20 cellular contexts compared by ENCODE assay signal in genomic region chr9:36034911-36035490, GRCh38. TPM values are rescaled to one million over a fixed set of nuclear protein-coding genes. Genes with fewer than 3 reads are reported as not detected.
A peak's percentile ranks its signal among the peaks of the same experiment; 100 is the strongest.
DNase-seq lines count a peak whose midpoint lies in the region; ATAC-seq and TF ChIP-seq lines count a peak whose summit lies in the region.
"Had no signal": no experiment of that assay in that cellular context is flagged by ENCODE, and none has a peak within 500 bp of the region (broad histone marks: within the 10 kb centered on the region; RNA-seq: fewer than 3 reads in every experiment).

No MANE protein-coding gene starts in this region.

- H2BK15ac ChIP-seq in IMR-90 (ENCODE audit: low read depth, low read length): peak overlapping the region; percentile 59; the same call in 2 of the 3 replicates

- H2BK20ac ChIP-seq in IMR-90 (ENCODE audit: low read depth, low read length): peak overlapping the region; percentile 57; the same call in 1 of the 2 replicates

- TF ChIP-seq CTCF in natural killer cell (IDR thresholded peaks at IDR 0.05) (no peak), IMR-90 (conservative IDR thresholded peaks at IDR 0.05; ENCODE audit: low read depth, low read length) (no peak)

- H3K27me3 Mint-ChIP-seq in natural killer cell (ENCODE audit: low read depth in 2 of 2) (peaks cover 11 to 35% of the 10 kb centered on the region in 2 donors), immature natural killer cell (ENCODE audit: low read depth in 3 of 3) (peaks cover 0 to 11% (median 7%) of the 10 kb centered on the region in 3 donors), T-helper 17 cell (peaks cover 27% of the 10 kb centered on the region)
- peaks cover 14 to 21% of the 10 kb centered on the region in 2 donors for H3K27me3 Mint-ChIP-seq in natural killer cell treated with Interleukin-12 subunit alpha and Interleukin-12 subunit beta and Interleukin-15 and Interleukin-18, amount 100 ng/mL, for 72 hours
- H3K27me3 Mint-ChIP-seq: B cell had no signal

- in situ Hi-C loops in IMR-90 (cut with MboI; ENCODE audit: low sequenced_read_pairs): no loop called here

- no TSS peak for BruUV-seq in IMR-90 (replicated peaks; lab: Mats Ljungman, UMichigan)

- POLR2A ChIA-PET in IMR-90 (lab: Charles Lee; ENCODE audit: unreplicated experiment): no interaction called here

- H3K27ac Mint-ChIP-seq in natural killer cell: no peak overlapping the region
- no peak overlapping the region for H3K27ac Mint-ChIP-seq in natural killer cell treated with Interleukin-12 subunit alpha and Interleukin-12 subunit beta and Interleukin-15 and Interleukin-18, amount 100 ng/mL, for 72 hours
- no peak overlapping the region for H3K27ac Mint-ChIP-seq in immature natural killer cell
- H3K27ac Mint-ChIP-seq in T-helper 17 cell: no peak overlapping the region
- H3K27ac Mint-ChIP-seq: B cell; CD8-positive, alpha-beta T cell had no signal

- H3K4me3 ChIP-seq in IMR-90 (ENCODE audit: insufficient read depth, low read depth, low read length) (no peak overlapping the region), aorta (ENCODE audit: low read length in 2 of 2) (no peak overlapping the region)
- H3K4me3 ChIP-seq: GM12878 had no signal

- TF ChIP-seq RAD21 in IMR-90 (IDR thresholded peaks at IDR 0.05; ENCODE audit: low read length): no peak

- H2AK5ac ChIP-seq in IMR-90 (ENCODE audit: low read depth, low read length): peak overlapping the region; percentile 83

- H3K4me1 ChIP-seq in IMR-90 (ENCODE audit: control insufficient read depth, insufficient read depth, low read length) (peaks cover 17% of the 10 kb centered on the region), aorta (ENCODE audit: control insufficient read depth in 1 of 2, insufficient read depth in 2 of 2, low read length in 2 of 2) (no peaks in the 10 kb centered on the region)

- peak overlapping the region; percentile 34; the same call in 1 of the 2 replicates for H3K14ac ChIP-seq in IMR-90 (replicated peaks; ENCODE audit: low read depth, low read length)

- peaks cover 4% of the 10 kb centered on the region; the same call in 1 of the 2 replicates for H4K20me1 ChIP-seq in IMR-90 (ENCODE audit: insufficient read depth, low read length)

- H3K9me3 Mint-ChIP-seq in natural killer cell (no peaks in the 10 kb centered on the region), immature natural killer cell (no peaks in the 10 kb centered on the region)
- H3K9me3 Mint-ChIP-seq in natural killer cell treated with Interleukin-12 subunit alpha and Interleukin-12 subunit beta and Interleukin-15 and Interleukin-18, amount 100 ng/mL, for 72 hours: no peaks in the 10 kb centered on the region
- H3K9me3 Mint-ChIP-seq: CD8-positive, alpha-beta T cell had no signal

- H3K79me1 ChIP-seq in IMR-90 (ENCODE audit: low read depth in 1 of 2, low read length in 2 of 2): peaks cover 14 to 33% of the 10 kb centered on the region in 2 experiments

- peak overlapping the region; percentile 70; the same call in 1 of the 2 replicates for H4K91ac ChIP-seq in IMR-90 (ENCODE audit: insufficient read depth, low read depth, low read length)

- CTCF ChIA-PET in IMR-90 (lab: Yijun Ruan, JAX): interaction anchor here (0.6 kb wide), 1 partner anchor 11 kb away, joined by 6 read pairs; no protein-coding TSS in a partner anchor

- H3K27me3 ChIP-seq in IMR-90 (ENCODE audit: control insufficient read depth, insufficient read depth, low read length): no peaks in the 10 kb centered on the region
- no peaks in the 10 kb centered on the region for H3K27me3 ChIP-seq in aorta (ENCODE audit: control insufficient read depth in 1 of 2, insufficient read depth in 2 of 2, low read length in 1 of 2)

- H3K9me3 ChIP-seq in IMR-90 (ENCODE audit: control insufficient read depth, insufficient read depth, low read length) (no peaks in the 10 kb centered on the region), aorta (ENCODE audit: control insufficient read depth, low read length) (no peaks in the 10 kb centered on the region), T-helper 17 cell (ENCODE audit: control insufficient read depth, low read length, poor library complexity, severe bottlenecking) (no peaks in the 10 kb centered on the region)

- H3K9me1 ChIP-seq in IMR-90 (ENCODE audit: insufficient read depth, low read length): peaks cover 12% of the 10 kb centered on the region

- H4K5ac ChIP-seq in IMR-90 (ENCODE audit: low read depth, low read length): peak overlapping the region; percentile 77; the same call in 1 of the 2 replicates

- intact Hi-C loops in natural killer cell (cut with micrococcal nuclease) (no loop called here), IMR-90 (cut with micrococcal nuclease) (loop anchor here (5.0 kb wide), 1 partner anchor 67 kb away; no protein-coding TSS in a partner anchor), aorta (cut with DNase I) (no loop called here)

- H3K27ac ChIP-seq in IMR-90 (ENCODE audit: insufficient read depth, low read length): peak overlapping the region; percentile 46; the same call in 1 of the 2 replicates
- H3K27ac ChIP-seq in aorta (ENCODE audit: low read depth in 1 of 2, low read length in 2 of 2): no peak overlapping the region

- H3K4me1 Mint-ChIP-seq in natural killer cell (peaks cover 14 to 26% of the 10 kb centered on the region in 2 donors), immature natural killer cell (peaks cover 8 to 14% of the 10 kb centered on the region in 2 donors), T-helper 17 cell (peaks cover 20% of the 10 kb centered on the region)
- peaks cover 8 to 10% of the 10 kb centered on the region in 2 donors for H3K4me1 Mint-ChIP-seq in natural killer cell treated with Interleukin-12 subunit alpha and Interleukin-12 subunit beta and Interleukin-15 and Interleukin-18, amount 100 ng/mL, for 72 hours (ENCODE audit: low read depth in 2 of 2)

- peak overlapping the region; percentile 67 for H3K4ac ChIP-seq in IMR-90 (ENCODE audit: low read depth, low read length)

- H4K8ac ChIP-seq in IMR-90 (ENCODE audit: low read depth in 2 of 2, low read length in 2 of 2): peak overlapping the region; percentile 42 to 56; a peak in 3 of 4 replicates

- no peak for TF ChIP-seq POLR2A in IMR-90 (IDR thresholded peaks at IDR 0.05; ENCODE audit: low read depth, low read length)

- WGBS in IMR-90 (ENCODE audit: extremely low coverage in 2 of 2, insufficient read length in 1 of 2), 2 experiments: no CpG with 5 or more reads among the region's 6 CpGs
- WGBS in aorta, 2 donors: 90 to 91% methylated on average over 6 of the region's 6 CpGs

- H2AK9ac ChIP-seq in IMR-90 (replicated peaks; ENCODE audit: low read depth, low read length, poor library complexity): no peak overlapping the region

- no peak overlapping the region for H2AFZ ChIP-seq in IMR-90 (replicated peaks; ENCODE audit: low read length, poor library complexity)

- dilution Hi-C loops in IMR-90 (cut with HindIII; ENCODE audit: low sequenced_read_pairs, unreplicated experiment): no loop called here

- H3K36me3 Mint-ChIP-seq in natural killer cell: no peaks in the 10 kb centered on the region
- no peaks in the 10 kb centered on the region for H3K36me3 Mint-ChIP-seq in natural killer cell treated with Interleukin-12 subunit alpha and Interleukin-12 subunit beta and Interleukin-15 and Interleukin-18, amount 100 ng/mL, for 72 hours
- H3K36me3 Mint-ChIP-seq in immature natural killer cell: no peaks in the 10 kb centered on the region
- no peaks in the 10 kb centered on the region for H3K36me3 Mint-ChIP-seq in T-helper 17 cell (ENCODE audit: low read depth)

- DNase-seq in natural killer cell (no peak), IMR-90 (peak; percentile 54), immature natural killer cell (no peak), aorta (no peak), T-helper 17 cell (no peak)
- DNase-seq in natural killer cell treated with Interleukin-12 subunit alpha and Interleukin-12 subunit beta and Interleukin-15 and Interleukin-18, amount 100 ng/mL, for 72 hours (ENCODE audit: low spot score): no peak
- DNase-seq: ACHN; CD8-positive, alpha-beta T cell; DMS79 treated with DMSO at 0.1 percent for 48 hours; NCI-H1417; NCI-H2029; NCI-H2171; NCI-H446; NCI-H69; OCI-M1; SIG-M5 had no signal

- H3K36me3 ChIP-seq in IMR-90 (ENCODE audit: control insufficient read depth, insufficient read depth, low read length) (peaks cover 2% of the 10 kb centered on the region; the same call in 1 of the 2 replicates), aorta (ENCODE audit: control insufficient read depth in 1 of 2, insufficient read depth in 2 of 2, low read length in 1 of 2) (no peaks in the 10 kb centered on the region)

- peak overlapping the region; percentile 58 for H3K4me3 Mint-ChIP-seq in natural killer cell
- no peak overlapping the region for H3K4me3 Mint-ChIP-seq in natural killer cell treated with Interleukin-12 subunit alpha and Interleukin-12 subunit beta and Interleukin-15 and Interleukin-18, amount 100 ng/mL, for 72 hours
- H3K4me3 Mint-ChIP-seq in immature natural killer cell: peak overlapping the region in 3 of 5 donors; percentile 43 to 62 (median 51)
- no peak overlapping the region for H3K4me3 Mint-ChIP-seq in T-helper 17 cell

- no peak overlapping the region for H3K9ac ChIP-seq in IMR-90 (ENCODE audit: low read depth, low read length)

- no peak overlapping the region for H3K4me2 ChIP-seq in IMR-90 (ENCODE audit: low read depth, low read length)

- no peak overlapping the region for H3K56ac ChIP-seq in IMR-90 (ENCODE audit: extremely low read depth, insufficient read depth, low read length)

- ATAC-seq in natural killer cell (no peak), IMR-90 (ENCODE audit: low read depth) (no peak), aorta (ENCODE audit: low FRiP score) (no peak), T-helper 17 cell (no peak), esophagus mucosa (no peak)
- ATAC-seq in natural killer cell treated with Interleukin-12 subunit alpha and Interleukin-12 subunit beta and Interleukin-15 and Interleukin-18, amount 100 ng/mL, for 72 hours: no peak
- ATAC-seq: CD8-positive, alpha-beta T cell; GM12878; HCT116 had no signal

- H3K23ac ChIP-seq in IMR-90 (ENCODE audit: low read depth, low read length): 0 out of 2 replicates have a peak overlapping the region, but pooled peaks have one; percentile 14

- H2BK120ac ChIP-seq in IMR-90 (ENCODE audit: low read depth, low read length): peak overlapping the region; percentile 71

- H3K18ac ChIP-seq in IMR-90 (ENCODE audit: low read depth, low read length): peak overlapping the region; percentile 82

- peak overlapping the region; percentile 76 for H2BK5ac ChIP-seq in IMR-90 (ENCODE audit: low read depth, low read length, poor library complexity, severe bottlenecking)

RNA-seq across cellular contexts. Expression of gene RECK, which starts 1.7 kb away (rescaled TPM):
- total RNA-seq in natural killer cell (10 to 100 TPM in 1 of 3 donors, 1 to 10 TPM in 2; 7.4 to 10.3 (median 8.0) TPM), IMR-90 (2012; rRNA removed) (23.5 and 27.2 TPM in 2 replicates), aorta (10 to 100 TPM; 28.9 to 34.1 TPM), T-helper 17 cell (1 to 10 TPM; 6.4 to 7.8 TPM), esophagus mucosa (1.2 TPM)
- total RNA-seq in natural killer cell treated with Interleukin-12 subunit alpha and Interleukin-12 subunit beta and Interleukin-15 and Interleukin-18, amount 100 ng/mL, for 72 hours: 1 to 10 TPM; 4.0 to 7.0 TPM
- polyA plus RNA-seq in IMR-90 (2012; rRNA removed) (38.5 and 44.0 TPM in 2 replicates), immature natural killer cell (10 to 100 TPM in 2 of 3 donors, 1 to 10 TPM in 1; 7.8 to 14.4 (median 13.8) TPM), aorta (10 to 100 TPM in 1 of 2 donors, 1 to 10 TPM in 1; 6.0 to 19.9 TPM)
- polyA plus RNA-seq in IMR-90 (2012; cell fraction: cytosol; rRNA removed): 20.8 and 23.4 TPM in 2 replicates
- polyA plus RNA-seq in IMR-90 (2012; cell fraction: nucleus; rRNA removed; ENCODE audit: low replicate concordance): 17.3 and 54.7 TPM in 2 replicates

Comparison
In these comparisons a context has a peak if more than half of its experiments do, and no peak if none do; other contexts are left out.
1. H3K4me3 Mint-ChIP-seq: peak in natural killer cell (single experiment) and immature natural killer cell (3 of 5); none in natural killer cell treated with Interleukin-12 subunit alpha and Interleukin-12 subunit beta and Interleukin-15 and Interleukin-18, amount 100 ng/mL, for 72 hours (single experiment) and T-helper 17 cell (single experiment).